In the genomic region with DNA sequence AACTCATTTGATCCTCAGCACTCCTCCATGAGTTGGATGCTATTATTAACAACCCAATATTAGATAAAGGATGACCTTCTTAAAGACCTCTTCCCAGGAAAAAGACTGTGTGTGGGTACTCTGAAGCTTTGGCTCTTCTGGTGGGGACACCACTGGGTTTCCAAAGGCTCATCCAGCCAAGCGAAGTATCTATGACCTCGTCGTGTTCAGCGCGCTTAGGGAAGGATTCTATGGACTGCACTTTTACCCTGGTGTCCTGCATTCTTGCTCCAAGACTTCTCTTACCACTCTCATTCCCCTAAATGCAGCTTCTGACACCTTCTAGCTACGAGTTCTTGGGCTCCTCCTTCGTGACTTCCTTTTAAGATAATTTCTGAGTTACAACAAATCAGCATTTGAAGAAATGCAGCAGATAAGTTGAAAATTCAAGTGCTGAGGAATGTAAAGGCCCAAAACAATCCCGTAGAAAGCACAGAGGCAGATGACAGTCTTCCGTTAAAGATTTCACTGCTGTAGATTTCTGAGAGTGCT, we compare ENCODE assay signal across 9 cellular contexts. TPM values are rescaled to one million over a fixed set of nuclear protein-coding genes. Genes with fewer than 3 reads are reported as not detected.
DNase-seq lines count a peak whose midpoint lies in the region; ATAC-seq and TF ChIP-seq lines count a peak whose summit lies in the region.
"Had no signal": no experiment of that assay in that cellular context is flagged by ENCODE, and none has a peak within 500 bp of the region (broad histone marks: within the 10 kb centered on the region; RNA-seq: fewer than 3 reads in every experiment).

No MANE protein-coding gene starts in this region.

- no peak overlapping the region for H2AK9ac ChIP-seq in IMR-90 (replicated peaks; ENCODE audit: low read depth, low read length, poor library complexity)

- H2AK5ac ChIP-seq in IMR-90 (ENCODE audit: low read depth, low read length): peak overlapping the region; percentile 92
- no peak overlapping the region for H2AK5ac ChIP-seq in mesendoderm (ENCODE audit: low read length)

- H3K79me2 ChIP-seq in mesendoderm (ENCODE audit: control insufficient read depth, insufficient read depth, low read length): no peaks in the 10 kb centered on the region

- H2BK20ac ChIP-seq in IMR-90 (ENCODE audit: low read depth, low read length): peak overlapping the region; percentile 95

- TF ChIP-seq RAD21 in IMR-90 (IDR thresholded peaks at IDR 0.05; ENCODE audit: low read length): no peak

- peak overlapping the region; percentile 83 for H3K14ac ChIP-seq in IMR-90 (replicated peaks; ENCODE audit: low read depth, low read length)

- CTCF ChIA-PET in IMR-90 (lab: Yijun Ruan, JAX): interaction anchor here (0.7 kb wide), 1 partner anchor 203 kb away, joined by 3 read pairs; no protein-coding TSS in a partner anchor

- H3K4me1 ChIP-seq in IMR-90 (ENCODE audit: control insufficient read depth, insufficient read depth, low read length) (peaks cover 8% of the 10 kb centered on the region), mesendoderm (ENCODE audit: control insufficient read depth, low read depth, low read length) (peaks cover 5% of the 10 kb centered on the region)

- POLR2A ChIA-PET in IMR-90 (lab: Charles Lee; ENCODE audit: unreplicated experiment): interaction anchor here (0.6 to 0.7 kb wide), 4 partner anchors 10 to 53 kb away, joined by 3 to 12 read pairs (median 9); no protein-coding TSS in a partner anchor

- peak overlapping the region; percentile 81 for H3K23ac ChIP-seq in IMR-90 (ENCODE audit: low read depth, low read length)
- H3K23ac ChIP-seq in mesendoderm (ENCODE audit: low read length): no peak overlapping the region

- H3K79me1 ChIP-seq in IMR-90 (ENCODE audit: low read depth in 1 of 2, low read length in 2 of 2): 0 out of 4 replicates have a peak, but pooled peaks cover 0 to 3% of the 10 kb centered on the region in 2 experiments
- peaks cover 1% of the 10 kb centered on the region for H3K79me1 ChIP-seq in mesendoderm (ENCODE audit: low read length)

- ATAC-seq in IMR-90 (ENCODE audit: low read depth) (no peak; the same call in 1 of the 2 replicates), HG03520 (IDR thresholded peaks at IDR 0.05; ENCODE audit: unreplicated experiment) (no peak), GM18505 (IDR thresholded peaks at IDR 0.05; ENCODE audit: unreplicated experiment) (no peak)

- H3K56ac ChIP-seq in IMR-90 (ENCODE audit: extremely low read depth, insufficient read depth, low read length): peak overlapping the region; percentile 93
- H3K56ac ChIP-seq in mesendoderm (ENCODE audit: low read length): peak overlapping the region; percentile 86

- TF ChIP-seq POLR2A in IMR-90 (IDR thresholded peaks at IDR 0.05; ENCODE audit: low read depth, low read length) (no peak), GM18505 (IDR thresholded peaks at IDR 0.05; ENCODE audit: borderline replicate concordance, extremely low read depth, insufficient read depth, insufficient read length) (no peak)

- peak overlapping the region; percentile 81 for H3K4ac ChIP-seq in IMR-90 (ENCODE audit: low read depth, low read length)
- H3K4ac ChIP-seq in mesendoderm (ENCODE audit: low read depth, low read length): peak overlapping the region; percentile 5

- in situ Hi-C loops in IMR-90 (cut with MboI; ENCODE audit: low sequenced_read_pairs): no loop called here

- H2BK120ac ChIP-seq in IMR-90 (ENCODE audit: low read depth, low read length) (peak overlapping the region; percentile 90), mesendoderm (ENCODE audit: low read depth, low read length) (peak overlapping the region; percentile 19)

- peak overlapping the region; percentile 81 for H2BK15ac ChIP-seq in IMR-90 (ENCODE audit: low read depth, low read length)
- peak overlapping the region; percentile 5 for H2BK15ac ChIP-seq in mesendoderm (replicated peaks; ENCODE audit: low read depth)

- H4K20me1 ChIP-seq in IMR-90 (ENCODE audit: insufficient read depth, low read length): no peaks in the 10 kb centered on the region

- dilution Hi-C loops in IMR-90 (cut with HindIII; ENCODE audit: low sequenced_read_pairs, unreplicated experiment): no loop called here

- H3K4me2 ChIP-seq in IMR-90 (ENCODE audit: low read depth, low read length) (peak overlapping the region; percentile 98), mesendoderm (ENCODE audit: low read length) (peak overlapping the region; percentile 3)

- H3K18ac ChIP-seq in IMR-90 (ENCODE audit: low read depth, low read length): peak overlapping the region; percentile 100
- H3K18ac ChIP-seq in mesendoderm (ENCODE audit: low read length): peak overlapping the region; percentile 42

- H4K91ac ChIP-seq in IMR-90 (ENCODE audit: insufficient read depth, low read depth, low read length): peak overlapping the region; percentile 96

- H4K8ac ChIP-seq in IMR-90 (ENCODE audit: low read depth in 2 of 2, low read length in 2 of 2) (peak overlapping the region; percentile 93 to 99), mesendoderm (ENCODE audit: low read depth, low read length) (no peak overlapping the region)

- H3K9me3 ChIP-seq in IMR-90 (ENCODE audit: control insufficient read depth, insufficient read depth, low read length): no peaks in the 10 kb centered on the region

- intact Hi-C loops in IMR-90 (cut with micrococcal nuclease) (loop anchor here (10.0 kb wide), 1 partner anchor 311 kb away; no protein-coding TSS in a partner anchor), dorsolateral prefrontal cortex (cut with DNase I) (no loop called here)

- WGBS in IMR-90 (ENCODE audit: extremely low coverage in 2 of 2, insufficient read length in 1 of 2), 2 experiments: 97% methylated on average over 5 of the region's 9 CpGs; no CpG with 5 or more reads in 1 of the 2 experiments
- no CpG with 5 or more reads among the region's 9 CpGs for WGBS in mesendoderm (ENCODE audit: extremely low coverage, insufficient coverage, low lambda C conversion rate)

- H3K9ac ChIP-seq in IMR-90 (ENCODE audit: low read depth, low read length): peak overlapping the region; percentile 74
- peak overlapping the region; percentile 62 for H3K9ac ChIP-seq in mesendoderm (ENCODE audit: low read length)

- peaks cover 3% of the 10 kb centered on the region; the same call in 1 of the 2 replicates for H3K9me1 ChIP-seq in IMR-90 (ENCODE audit: insufficient read depth, low read length)

- no peak for DNase-seq in IMR-90
- DNase-seq in dorsolateral prefrontal cortex: no peak
- no peak for DNase-seq in mesendoderm
- DNase-seq in substantia nigra (lab: John Stamatoyannopoulos, UW): peak in 1 of 49 donors; percentile 8
- DNase-seq in SHP77 treated with DMSO at 0.1 percent for 48 hours (lab: John Stamatoyannopoulos, UW): no peak
- no peak for DNase-seq in NCI-H524 (lab: John Stamatoyannopoulos, UW)
- DNase-seq: NCI-H187 treated with DMSO at 0.1 percent for 48 hours had no signal

- peak overlapping the region; percentile 85 for H2BK5ac ChIP-seq in IMR-90 (ENCODE audit: low read depth, low read length, poor library complexity, severe bottlenecking)
- peak overlapping the region; percentile 94 for H2BK5ac ChIP-seq in mesendoderm (ENCODE audit: low read length)

- no peak for TF ChIP-seq CTCF in IMR-90 (conservative IDR thresholded peaks at IDR 0.05; ENCODE audit: low read depth, low read length)
- no peak for TF ChIP-seq CTCF in dorsolateral prefrontal cortex (IDR thresholded peaks at IDR 0.05 in 54 of 56, conservative IDR thresholded peaks at IDR 0.05 in 2 of 56; ENCODE audit: low read depth in 1 of 56, partially characterized antibody in 56 of 56)

- H3K27me3 ChIP-seq in IMR-90 (ENCODE audit: control insufficient read depth, insufficient read depth, low read length) (no peaks in the 10 kb centered on the region), dorsolateral prefrontal cortex (no peaks in the 10 kb centered on the region), mesendoderm (ENCODE audit: insufficient read depth, low read length, poor library complexity) (no peaks in the 10 kb centered on the region)

- no TSS peak for BruUV-seq in IMR-90 (replicated peaks; lab: Mats Ljungman, UMichigan)

- H3K27ac ChIP-seq in IMR-90 (ENCODE audit: insufficient read depth, low read length) (peak overlapping the region; percentile 95), dorsolateral prefrontal cortex (peak overlapping the region; percentile 0 to 93 (median 85)), mesendoderm (ENCODE audit: low read depth, low read length) (peak overlapping the region; percentile 92), substantia nigra (ENCODE audit: low read depth, low read length, poor library complexity, severe bottlenecking) (peak overlapping the region; percentile 81)

- H2AFZ ChIP-seq in IMR-90 (replicated peaks; ENCODE audit: low read length, poor library complexity): peak overlapping the region; percentile 77

- H4K5ac ChIP-seq in IMR-90 (ENCODE audit: low read depth, low read length) (peak overlapping the region; percentile 95), mesendoderm (ENCODE audit: low read length) (no peak overlapping the region)

- H3K36me3 ChIP-seq in IMR-90 (ENCODE audit: control insufficient read depth, insufficient read depth, low read length) (no peaks in the 10 kb centered on the region), mesendoderm (ENCODE audit: control insufficient read depth, insufficient read depth, low read length) (no peaks in the 10 kb centered on the region)

- H3K4me3 ChIP-seq in IMR-90 (ENCODE audit: insufficient read depth, low read depth, low read length) (peak overlapping the region; percentile 80; the same call in 1 of the 2 replicates), dorsolateral prefrontal cortex (peak overlapping the region; percentile 42 to 77 (median 64)), mesendoderm (ENCODE audit: low read length) (no peak overlapping the region)

TF ChIP-seq in IMR-90, 13 proteins besides CTCF, POLR2A, EP300 and RAD21:
- TF ChIP-seq BHLHE40 (IDR thresholded peaks at IDR 0.05; ENCODE audit: low read depth, low read length) (no peak), MAZ (IDR thresholded peaks at IDR 0.05; ENCODE audit: borderline replicate concordance, low read depth, low read length) (no peak)

RNA-seq across cellular contexts. Expression of a gene that starts 0.7 kb away (rescaled TPM):
- 12.2 and 14.2 TPM in 2 replicates for total RNA-seq in IMR-90 (2012; rRNA removed)
- 6.3 and 6.4 TPM in 2 replicates for polyA plus RNA-seq in IMR-90 (2012; rRNA removed)
- 2.7 and 2.8 TPM in 2 replicates for polyA plus RNA-seq in IMR-90 (2012; cell fraction: cytosol; rRNA removed)
- polyA plus RNA-seq in IMR-90 (2012; cell fraction: nucleus; rRNA removed; ENCODE audit: low replicate concordance): 0.25 and 5.2 TPM in 2 replicates
- 10 to 100 TPM; 10.4 to 30.0 (median 19.8) TPM for total RNA-seq in dorsolateral prefrontal cortex
- polyA plus RNA-seq in mesendoderm (2013, experiment 1 of 2): 7.8 TPM
- 8.8 TPM for polyA plus RNA-seq in mesendoderm (2013, experiment 2 of 2)
